In genomic region chr15:101167366-101167790, GRCh38 we compare ENCODE assay signal across 7 cellular contexts.
DNase-seq lines count a peak whose midpoint lies in the region; ATAC-seq lines count a peak whose summit lies in the region.

No MANE protein-coding gene starts in this region.

- no peaks in the 10 kb centered on the region for H3K36me3 ChIP-seq in subcutaneous abdominal adipose tissue (ENCODE audit: control insufficient read depth in 5 of 5, insufficient read depth in 5 of 5, low read length in 5 of 5)

- H3K9me3 ChIP-seq in subcutaneous abdominal adipose tissue (ENCODE audit: control insufficient read depth in 5 of 5, low read length in 5 of 5): peaks cover 0 to 23% (median 17%) of the 10 kb centered on the region in 5 donors

- H3K4me3 ChIP-seq in subcutaneous abdominal adipose tissue (ENCODE audit: low read depth in 1 of 5, low read length in 5 of 5): peak overlapping the region in 3 of 5 donors; percentile 1 to 48 (median 46)

- H3K27me3 ChIP-seq in layer of hippocampus (ENCODE audit: control insufficient read depth, insufficient read depth, low read length) (no peaks in the 10 kb centered on the region), subcutaneous abdominal adipose tissue (ENCODE audit: control insufficient read depth in 5 of 5, insufficient read depth in 4 of 5, low read length in 5 of 5) (no peaks in the 10 kb centered on the region)

- H3K4me1 ChIP-seq in subcutaneous abdominal adipose tissue (ENCODE audit: control insufficient read depth in 5 of 5, insufficient read depth in 5 of 5, low read length in 5 of 5): peaks cover 0 to 48% (median 7%) of the 10 kb centered on the region in 5 donors

- ATAC-seq in HG02970 (IDR thresholded peaks at IDR 0.05; ENCODE audit: low FRiP score, unreplicated experiment) (no peak), HG02610 (IDR thresholded peaks at IDR 0.05; ENCODE audit: unreplicated experiment) (no peak)

- DNase-seq in HT-29 (ENCODE audit: low spot score) (peak; percentile 31), GM19240 (ENCODE audit: insufficient read length, low spot score) (no peak)

- peak overlapping the region; percentile 17 for H3K27ac ChIP-seq in angular gyrus (ENCODE audit: low read depth, low read length)
- H3K27ac ChIP-seq in layer of hippocampus (ENCODE audit: low read depth, low read length): peak overlapping the region; percentile 72
- peak overlapping the region; percentile 86 for H3K27ac ChIP-seq in subcutaneous abdominal adipose tissue (ENCODE audit: low read depth, low read length)

- peak overlapping the region in 2 of 5 donors; percentile 8 to 53 for H3K9ac ChIP-seq in subcutaneous abdominal adipose tissue (ENCODE audit: low read length in 5 of 5)

Comparison
In these comparisons a context has a peak if more than half of its experiments do, and no peak if none do; other contexts are left out.
1. H3K27ac ChIP-seq: peak in every context shown above with its lines; median percentile 86 in subcutaneous abdominal adipose tissue; 72 in layer of hippocampus; 17 in angular gyrus.